In the genomic region with DNA sequence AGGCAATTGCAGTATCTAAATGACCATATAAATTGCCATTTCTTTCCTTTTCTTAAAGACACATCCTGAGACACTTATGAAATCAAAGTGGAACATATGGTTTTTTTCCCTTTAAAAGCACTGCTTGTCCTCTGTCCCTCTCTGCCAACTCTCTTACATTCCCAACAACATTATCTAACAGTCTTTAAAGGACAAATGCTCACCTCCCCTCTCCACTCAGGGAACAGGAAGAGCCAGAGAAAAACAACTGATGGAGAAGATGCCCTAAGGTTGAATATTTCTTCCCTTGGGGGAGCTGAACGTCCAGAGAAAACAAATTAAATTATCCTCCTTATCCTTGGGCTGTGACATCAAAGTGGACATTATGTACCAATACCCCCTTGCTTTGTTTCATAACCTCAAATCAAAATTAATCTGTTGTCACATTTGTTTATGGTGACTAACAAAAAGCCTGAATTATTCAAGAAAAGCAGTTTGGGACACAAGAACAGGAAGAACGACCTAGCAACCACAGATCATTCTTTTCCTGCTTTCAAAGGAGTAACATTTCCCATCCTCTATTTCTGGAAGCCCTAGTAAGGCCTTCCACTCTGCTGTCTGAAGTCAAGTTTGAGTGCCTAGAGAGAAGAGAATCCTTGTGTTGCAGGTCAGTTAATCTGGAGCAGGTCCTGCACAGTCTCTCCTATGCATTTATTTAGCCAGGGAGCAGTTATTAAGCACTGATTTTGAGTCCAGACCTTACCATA, we compare ENCODE assay signal across 22 cellular contexts.
"Had no signal": no experiment of that assay in that cellular context is flagged by ENCODE, and none has a peak within 500 bp of the region (broad histone marks: within the 10 kb centered on the region; RNA-seq: fewer than 3 reads in every experiment).

No MANE protein-coding gene starts in this region.

- H3K4me2 ChIP-seq: KMS-11, SK-N-SH had no signal

- H3K27ac ChIP-seq: KMS-11, RWPE1 had no signal

- DNase-seq: Kasumi-1, MM.1S, NCI-H1092 treated with DMSO at 0.1 percent for 48 hours, NCI-H1436, NCI-H187, NCI-H2029, NCI-H2081 treated with DMSO at 0.1 percent for 48 hours, NCI-H2171, NCI-H226, NCI-H446, NCI-H510A, NCI-H524 treated with DMSO at 0.1 percent for 48 hours, NCI-H69, NCI-H774, PC-3, SHP77, SK-N-SH, SW 1271 had no signal

- H3K9me3 ChIP-seq: SK-N-SH had no signal

- ATAC-seq: K562, Panc1, PC-3 had no signal

- H3K4me3 ChIP-seq: K562 had no signal

- H3K9ac ChIP-seq: KMS-11, SK-N-SH had no signal
